Comparison of ENCODE assay signal across 8 cellular contexts in genomic region chr3:184748219-184749135, GRCh38. TPM values are rescaled to one million over a fixed set of nuclear protein-coding genes. Genes with fewer than 3 reads are reported as not detected.
DNase-seq lines count a peak whose midpoint lies in the region; ATAC-seq and TF ChIP-seq lines count a peak whose summit lies in the region.

No MANE protein-coding gene starts in this region.

- DNase-seq in AG04450 (ENCODE audit: low read depth, low spot score) = no peak
- DNase-seq in NAMALWA (ENCODE audit: low spot score) = peak; percentile 30
- DNase-seq in body of pancreas = peak in 2 of 4 donors; percentile 35 to 59
- DNase-seq in naive thymus-derived CD4-positive, alpha-beta T cell = peak in 1 of 9 donors; percentile 7
- no peak for DNase-seq in H4 (ENCODE audit: low spot score)
- DNase-seq in kidney tubule cell (ENCODE audit: low spot score) = no peak
- no peak for DNase-seq in T-helper 9 cell

- no peak for TF ChIP-seq POLR2A in body of pancreas (IDR thresholded peaks at IDR 0.05)

- H3K4me1 Mint-ChIP-seq in naive thymus-derived CD4-positive, alpha-beta T cell = peaks cover 0 to 8% (median 3%) of the 10 kb centered on the region in 7 donors

- ATAC-seq in GM18868 (IDR thresholded peaks at IDR 0.05; ENCODE audit: unreplicated experiment) (peak; percentile 73), body of pancreas (peak; percentile 31)
- ATAC-seq in naive thymus-derived CD4-positive, alpha-beta T cell = peak; percentile 72

- H3K9me3 ChIP-seq in AG04450 (ENCODE audit: control insufficient read depth, insufficient read depth, low read length) = no peaks in the 10 kb centered on the region
- no peaks in the 10 kb centered on the region for H3K9me3 ChIP-seq in body of pancreas
- no peaks in the 10 kb centered on the region for H3K9me3 ChIP-seq in naive thymus-derived CD4-positive, alpha-beta T cell (ENCODE audit: control insufficient read depth in 2 of 3, low read length in 3 of 3)

- CTCF ChIA-PET in AG04450 (lab: Charles Lee) = interaction anchor here (1.0 kb wide), 1 partner anchor 187 kb away, joined by 4 read pairs; the partner anchor contains the start of gene EPHB3
- CTCF ChIA-PET in naive thymus-derived CD4-positive, alpha-beta T cell (lab: Charles Lee) = no interaction called here

- H3K27me3 ChIP-seq in AG04450 (ENCODE audit: control insufficient read depth, insufficient read depth, low read length) = peaks cover 8% of the 10 kb centered on the region
- no peaks in the 10 kb centered on the region for H3K27me3 ChIP-seq in body of pancreas
- H3K27me3 ChIP-seq in naive thymus-derived CD4-positive, alpha-beta T cell (ENCODE audit: control insufficient read depth in 2 of 2, insufficient read depth in 2 of 2, low read length in 2 of 2) = no peaks in the 10 kb centered on the region

- intact Hi-C loops in body of pancreas (cut with DNase I) = no loop called here
- intact Hi-C loops in naive thymus-derived CD4-positive, alpha-beta T cell (cut with micrococcal nuclease) = no loop called here

- H3K36me3 Mint-ChIP-seq in naive thymus-derived CD4-positive, alpha-beta T cell = no peaks in the 10 kb centered on the region

- H3K27ac ChIP-seq in AG04450 (ENCODE audit: low read depth, low read length) (no peak overlapping the region), body of pancreas (peak overlapping the region in 1 of 4 donors; percentile 83)
- H3K27ac ChIP-seq in naive thymus-derived CD4-positive, alpha-beta T cell (ENCODE audit: low read depth, low read length) = no peak overlapping the region

- peaks cover 39% of the 10 kb centered on the region for H3K4me1 ChIP-seq in body of pancreas
- no peaks in the 10 kb centered on the region for H3K4me1 ChIP-seq in naive thymus-derived CD4-positive, alpha-beta T cell (ENCODE audit: control insufficient read depth in 2 of 2, insufficient read depth in 2 of 2, low read length in 2 of 2)

- peak overlapping the region in 1 of 10 donors; percentile 5 for H3K4me3 Mint-ChIP-seq in naive thymus-derived CD4-positive, alpha-beta T cell

- peaks cover 0 to 22% (median 11%) of the 10 kb centered on the region in 5 donors for H3K27me3 Mint-ChIP-seq in naive thymus-derived CD4-positive, alpha-beta T cell

- H3K27ac Mint-ChIP-seq in naive thymus-derived CD4-positive, alpha-beta T cell = no peak overlapping the region

- 56 to 64% methylated on average over 8 of the region's 8 CpGs for WGBS in body of pancreas, 2 donors

- TF ChIP-seq CTCF in AG04450 (IDR thresholded peaks at IDR 0.05; ENCODE audit: low read depth, low read length) = peak; percentile 50
- TF ChIP-seq CTCF in body of pancreas (IDR thresholded peaks at IDR 0.05) = peak in 6 of 7 experiments; percentile 23 to 59 (median 40)

- H3K4me3 ChIP-seq in AG04450 (ENCODE audit: low read depth, low read length) (no peak overlapping the region), body of pancreas (no peak overlapping the region)
- H3K4me3 ChIP-seq in naive thymus-derived CD4-positive, alpha-beta T cell (ENCODE audit: low read length) = no peak overlapping the region

- H3K9me3 Mint-ChIP-seq in naive thymus-derived CD4-positive, alpha-beta T cell = no peaks in the 10 kb centered on the region

- POLR2A ChIA-PET in AG04450 (lab: Yijun Ruan, JAX) = no interaction called here
- POLR2A ChIA-PET in naive thymus-derived CD4-positive, alpha-beta T cell (lab: Charles Lee) = no interaction called here

- H3K36me3 ChIP-seq in body of pancreas (replicated peaks in 1 of 2; ENCODE audit: insufficient read depth in 1 of 2, low read depth in 2 of 2) = no peaks in the 10 kb centered on the region
- H3K36me3 ChIP-seq in naive thymus-derived CD4-positive, alpha-beta T cell (ENCODE audit: control insufficient read depth in 2 of 3, insufficient read depth in 3 of 3, low read length in 3 of 3) = no peaks in the 10 kb centered on the region

RNA-seq across cellular contexts. Expression of gene MAGEF1, which starts 36.6 kb away (rescaled TPM):
- polyA plus RNA-seq in AG04450 (2011; rRNA removed) = 19.8 and 23.4 TPM in 2 replicates
- polyA minus RNA-seq in AG04450 (2011; rRNA and poly(A)+ RNA removed) = 8.0 and 10.8 TPM in 2 replicates
- total RNA-seq in body of pancreas = 10 to 100 TPM; 21.8 to 31.1 TPM
- 10 to 100 TPM in 4 of 5 experiments, 1 to 10 TPM in 1; 9.0 to 17.4 (median 13.3) TPM for total RNA-seq in naive thymus-derived CD4-positive, alpha-beta T cell
- 10 to 100 TPM; 24.8 to 40.0 TPM for polyA plus RNA-seq in naive thymus-derived CD4-positive, alpha-beta T cell
- 51.8 and 55.4 TPM in 2 replicates for total RNA-seq in H4 (2014; rRNA removed; shearing (Covaris generic))
